ENCODE assay signal across 9 cellular contexts in the genomic region with DNA sequence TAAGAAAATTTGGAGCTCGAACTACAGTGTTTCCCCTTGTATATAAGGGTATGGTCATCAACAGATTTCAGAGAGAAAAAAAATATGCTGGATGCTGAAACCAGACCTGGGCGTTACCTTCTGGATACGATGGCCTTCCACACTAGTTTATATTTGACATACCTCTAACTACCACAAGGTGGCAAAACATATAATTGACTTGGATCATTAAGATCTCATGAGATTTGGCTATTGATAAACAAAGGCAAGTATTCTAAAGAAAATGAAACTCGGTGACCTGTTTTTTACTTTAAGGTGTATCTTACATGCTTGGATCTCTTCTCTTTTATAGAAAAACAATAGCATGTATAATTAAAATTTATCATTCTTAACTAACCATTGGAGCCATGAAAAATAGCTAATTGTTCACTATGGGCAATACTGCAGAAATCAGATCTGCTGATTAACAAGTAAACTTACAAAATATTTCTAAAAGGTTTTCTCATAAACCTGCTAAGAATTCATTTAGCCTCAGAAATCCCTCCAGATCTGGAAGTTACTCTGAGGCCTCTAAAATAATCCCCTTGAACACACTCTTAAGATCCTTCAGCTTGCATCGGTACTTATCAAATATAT.
DNase-seq lines count a peak whose midpoint lies in the region; ATAC-seq and TF ChIP-seq lines count a peak whose summit lies in the region.
"Had no signal": no experiment of that assay in that cellular context is flagged by ENCODE, and none has a peak within 500 bp of the region (broad histone marks: within the 10 kb centered on the region; RNA-seq: fewer than 3 reads in every experiment).

No MANE protein-coding gene starts in this region.

- H3K4me1 Mint-ChIP-seq in activated T-helper 1 cell treated with anti-CD3 and anti-CD28 coated beads, Interleukin-12 subunit alpha, Interleukin-12 subunit beta, Interleukin-2, Interleukin-4 antibody, amounts not matched to agents 30 ng/mL and 10 ng/mL and 1 ng/mL, durations not matched to agents 14 hours and 24 hours and 36 hours (ENCODE audit: low read depth), result peaks cover 22% of the 10 kb centered on the region
- H3K4me1 Mint-ChIP-seq in activated naive CD8-positive, alpha-beta T cell treated with anti-CD3 and anti-CD28 coated beads, Interleukin-2, amount 50 U/mL, for 24 hours, result peaks cover 7% of the 10 kb centered on the region

- TF ChIP-seq CTCF in fibroblast of villous mesenchyme (IDR thresholded peaks at IDR 0.05; ENCODE audit: insufficient read depth, low read depth, low read length), result peak; percentile 7

- ATAC-seq in GM19035 (IDR thresholded peaks at IDR 0.05; ENCODE audit: unreplicated experiment), result peak; percentile 81
- no peak for ATAC-seq in activated naive CD8-positive, alpha-beta T cell treated with anti-CD3 and anti-CD28 coated beads, Interleukin-2, amount 50 U/mL, for 24 hours

- DNase-seq in COLO829 (ENCODE audit: low spot score), result peak; percentile 9
- peak; percentile 20 for DNase-seq in KBM-7
- no peak for DNase-seq in fibroblast of villous mesenchyme (ENCODE audit: low read depth)
- DNase-seq in stimulated activated naive CD4-positive, alpha-beta T cell treated with Interleukin-2 at 50 U/mL for 16 hours (lab: John Stamatoyannopoulos, UW), result no peak
- DNase-seq in activated T-helper 1 cell treated with anti-CD3 and anti-CD28 coated beads, Interleukin-12 subunit alpha, Interleukin-12 subunit beta, Interleukin-2, Interleukin-4 antibody, amounts not matched to agents 30 ng/mL and 10 ng/mL and 1 ng/mL, durations not matched to agents 14 hours and 24 hours and 36 hours (ENCODE audit: low spot score), result no peak
- DNase-seq in GF-D8 (lab: John Stamatoyannopoulos, UW), result no peak
- DNase-seq in activated naive CD8-positive, alpha-beta T cell treated with anti-CD3 and anti-CD28 coated beads, Interleukin-2, amount 50 U/mL, for 24 hours, result no peak
- DNase-seq: activated T-cell treated with anti-CD3 and anti-CD28 coated beads, Interleukin-2, amount 50 U/mL, for 72 hours had no signal

- intact Hi-C loops in activated T-helper 1 cell treated with anti-CD3 and anti-CD28 coated beads, Interleukin-12 subunit alpha, Interleukin-12 subunit beta, Interleukin-2, Interleukin-4 antibody, amounts not matched to agents 30 ng/mL and 10 ng/mL and 1 ng/mL, durations not matched to agents 14 hours and 24 hours and 36 hours (cut with micrococcal nuclease), result loop anchor here (1.0 to 2.0 kb wide), 2 partner anchors 17 to 141 kb away; no protein-coding TSS in a partner anchor

- H3K36me3 Mint-ChIP-seq in activated T-helper 1 cell treated with anti-CD3 and anti-CD28 coated beads, Interleukin-12 subunit alpha, Interleukin-12 subunit beta, Interleukin-2, Interleukin-4 antibody, amounts not matched to agents 30 ng/mL and 10 ng/mL and 1 ng/mL, durations not matched to agents 14 hours and 24 hours and 36 hours (ENCODE audit: low read depth), result no peaks in the 10 kb centered on the region
- no peaks in the 10 kb centered on the region for H3K36me3 Mint-ChIP-seq in activated naive CD8-positive, alpha-beta T cell treated with anti-CD3 and anti-CD28 coated beads, Interleukin-2, amount 50 U/mL, for 24 hours (ENCODE audit: low read depth)

- no peak overlapping the region for H3K4me3 ChIP-seq in fibroblast of villous mesenchyme (ENCODE audit: low read depth, low read length)

- no peaks in the 10 kb centered on the region for H3K9me3 Mint-ChIP-seq in activated T-helper 1 cell treated with anti-CD3 and anti-CD28 coated beads, Interleukin-12 subunit alpha, Interleukin-12 subunit beta, Interleukin-2, Interleukin-4 antibody, amounts not matched to agents 30 ng/mL and 10 ng/mL and 1 ng/mL, durations not matched to agents 14 hours and 24 hours and 36 hours
- no peaks in the 10 kb centered on the region for H3K9me3 Mint-ChIP-seq in activated naive CD8-positive, alpha-beta T cell treated with anti-CD3 and anti-CD28 coated beads, Interleukin-2, amount 50 U/mL, for 24 hours
- H3K9me3 Mint-ChIP-seq: activated T-cell treated with anti-CD3 and anti-CD28 coated beads, Interleukin-2, amount 50 U/mL, for 72 hours had no signal

- H3K27me3 Mint-ChIP-seq in activated T-helper 1 cell treated with anti-CD3 and anti-CD28 coated beads, Interleukin-12 subunit alpha, Interleukin-12 subunit beta, Interleukin-2, Interleukin-4 antibody, amounts not matched to agents 30 ng/mL and 10 ng/mL and 1 ng/mL, durations not matched to agents 14 hours and 24 hours and 36 hours (ENCODE audit: insufficient read depth), result peaks cover 7% of the 10 kb centered on the region
- no peaks in the 10 kb centered on the region for H3K27me3 Mint-ChIP-seq in activated naive CD8-positive, alpha-beta T cell treated with anti-CD3 and anti-CD28 coated beads, Interleukin-2, amount 50 U/mL, for 24 hours

- no peak overlapping the region for H3K27ac Mint-ChIP-seq in activated T-helper 1 cell treated with anti-CD3 and anti-CD28 coated beads, Interleukin-12 subunit alpha, Interleukin-12 subunit beta, Interleukin-2, Interleukin-4 antibody, amounts not matched to agents 30 ng/mL and 10 ng/mL and 1 ng/mL, durations not matched to agents 14 hours and 24 hours and 36 hours
- H3K27ac Mint-ChIP-seq in activated naive CD8-positive, alpha-beta T cell treated with anti-CD3 and anti-CD28 coated beads, Interleukin-2, amount 50 U/mL, for 24 hours, result no peak overlapping the region
- H3K27ac Mint-ChIP-seq: activated T-cell treated with anti-CD3 and anti-CD28 coated beads, Interleukin-2, amount 50 U/mL, for 72 hours had no signal

- no peak overlapping the region for H3K4me3 Mint-ChIP-seq in activated T-helper 1 cell treated with anti-CD3 and anti-CD28 coated beads, Interleukin-12 subunit alpha, Interleukin-12 subunit beta, Interleukin-2, Interleukin-4 antibody, amounts not matched to agents 30 ng/mL and 10 ng/mL and 1 ng/mL, durations not matched to agents 14 hours and 24 hours and 36 hours
- H3K4me3 Mint-ChIP-seq in activated naive CD8-positive, alpha-beta T cell treated with anti-CD3 and anti-CD28 coated beads, Interleukin-2, amount 50 U/mL, for 24 hours, result no peak overlapping the region
- H3K4me3 Mint-ChIP-seq: activated T-cell treated with anti-CD3 and anti-CD28 coated beads, Interleukin-2, amount 50 U/mL, for 72 hours had no signal

- in situ Hi-C loops in KBM-7 (cut with MboI; ENCODE audit: low pct_unique_long_range_greater_than_20kb, low sequenced_read_pairs), result no loop called here

Comparison
In these comparisons a context has a peak if more than half of its experiments do, and no peak if none do; other contexts are left out.
1. DNase-seq: peak in COLO829 (single experiment) and KBM-7 (single experiment); none in fibroblast of villous mesenchyme (single experiment), stimulated activated naive CD4-positive, alpha-beta T cell treated with Interleukin-2 at 50 U/mL for 16 hours (single experiment), activated T-helper 1 cell treated with anti-CD3 and anti-CD28 coated beads, Interleukin-12 subunit alpha, Interleukin-12 subunit beta, Interleukin-2, Interleukin-4 antibody, amounts not matched to agents 30 ng/mL and 10 ng/mL and 1 ng/mL, durations not matched to agents 14 hours and 24 hours and 36 hours (single experiment), GF-D8 (single experiment) and activated naive CD8-positive, alpha-beta T cell treated with anti-CD3 and anti-CD28 coated beads, Interleukin-2, amount 50 U/mL, for 24 hours (single experiment).